ENCODE assay signal across 23 cellular contexts in genomic region chr7:28433039-28433438, GRCh38. TPM values are rescaled to one million over a fixed set of nuclear protein-coding genes. Genes with fewer than 3 reads are reported as not detected.
"Had no signal": no experiment of that assay in that cellular context is flagged by ENCODE, and none has a peak within 500 bp of the region (broad histone marks: within the 10 kb centered on the region; RNA-seq: fewer than 3 reads in every experiment).

No MANE protein-coding gene starts in this region.

- H3K4me2 ChIP-seq: SK-N-SH had no signal

- H3K4me3 ChIP-seq: SJCRH30 had no signal

- DNase-seq: activated CD4-positive, alpha-beta memory T cell treated with anti-CD3 and anti-CD28 coated beads, Interleukin-2, amount 10 ng/mL, durations not matched to agents 7 days and 5 days; activated CD4-positive, alpha-beta T cell treated with anti-CD3 and anti-CD28 coated beads for 36 hours; activated CD4-positive, alpha-beta T cell treated with anti-CD3 and anti-CD28 coated beads, Interleukin-2, amount 50 U/mL, for 1 hour; activated CD4-positive, CD25-positive, alpha-beta regulatory T cell; activated gamma-delta T cell treated with Interleukin-2 at 50 U/mL for 16 hours; activated naive CD4-positive, alpha-beta T cell treated with anti-CD3 and anti-CD28 coated beads, Interleukin-2, amount 10 ng/mL, durations not matched to agents 7 days and 5 days; activated naive CD8-positive, alpha-beta T cell treated with anti-CD3 and anti-CD28 coated beads for 36 hours; activated T-cell treated with anti-CD3 and anti-CD28 coated beads for 4 hours; activated T-cell treated with anti-CD3 and anti-CD28 coated beads, Interleukin-2, amount 50 U/mL, for 48 hours; caudate nucleus; NCI-H1092; NCI-H1930; NCI-H2171; NK-92 treated with Interleukin-12 subunit alpha and Interleukin-12 subunit beta, amount 100 ng/mL, for 24 hours; T-helper 1 cell had no signal

- H3K9ac ChIP-seq: SK-N-SH had no signal

- H3K4me1 ChIP-seq: breast epithelium had no signal

- ATAC-seq: activated CD4-positive, alpha-beta T cell treated with anti-CD3 and anti-CD28 coated beads for 36 hours; activated T-helper 17 cell treated with anti-CD3 and anti-CD28 coated beads, Interleukin-2, amount 50 U/mL, for 72 hours; Panc1 had no signal

- H3K9me3 ChIP-seq: breast epithelium, SJCRH30, SK-N-SH had no signal

- H3K27me3 ChIP-seq: breast epithelium, SJCRH30 had no signal

- H3K27ac ChIP-seq: SJCRH30, VCaP had no signal

- H3K36me3 ChIP-seq: breast epithelium, SJCRH30 had no signal

RNA-seq across cellular contexts. Expression of gene CREB5, which starts 20.7 kb away (rescaled TPM):
- total RNA-seq: activated CD4-positive, alpha-beta memory T cell treated with anti-CD3 and anti-CD28 coated beads, Interleukin-2, amount 10 ng/mL, durations not matched to agents 7 days and 5 days; activated CD8-positive, alpha-beta memory T cell treated with anti-CD3 and anti-CD28 coated beads for 36 hours; T-helper 2 cell treated with Interferon-gamma antibody and Interleukin-4, amounts not matched to agents 100 ng/mL and 5 ng/mL, for 36 hours had no signal
